24 cellular contexts compared by ENCODE assay signal in genomic region chr5:914174-914573, GRCh38. TPM values are rescaled to one million over a fixed set of nuclear protein-coding genes. Genes with fewer than 3 reads are reported as not detected.
DNase-seq lines count a peak whose midpoint lies in the region; ATAC-seq, FAIRE-seq and TF ChIP-seq lines count a peak whose summit lies in the region.
"Had no signal": no experiment of that assay in that cellular context is flagged by ENCODE, and none has a peak within 500 bp of the region (broad histone marks: within the 10 kb centered on the region; RNA-seq: fewer than 3 reads in every experiment).

No MANE protein-coding gene starts in this region.

- H3K27ac ChIP-seq in RWPE1 (peak overlapping the region; percentile 92), endothelial cell of umbilical vein (ENCODE audit: insufficient read depth, low read depth, low read length) (peak overlapping the region; percentile 81), SJCRH30 (no peak overlapping the region)
- H3K27ac ChIP-seq: PC-9 had no signal

- no peaks in the 10 kb centered on the region for H4K20me1 ChIP-seq in endothelial cell of umbilical vein (replicated peaks; ENCODE audit: control insufficient read depth, extremely low read depth, insufficient read depth, low read length)

- H3K27ac Mint-ChIP-seq in stimulated activated effector memory CD8-positive, alpha-beta T cell treated with anti-CD3 and anti-CD28 coated beads, Interleukin-12 subunit alpha, Interleukin-12 subunit beta, amount 100 ng/mL, for 72 hours: peak overlapping the region; percentile 61

- no peaks in the 10 kb centered on the region for H3K9me1 ChIP-seq in endothelial cell of umbilical vein (replicated peaks; ENCODE audit: control insufficient read depth, extremely low read depth, insufficient read depth, low read length)

- intact Hi-C loops in endothelial cell of umbilical vein (cut with micrococcal nuclease): no loop called here

- peak; percentile 60 for DNase-seq in activated effector memory CD4-positive, alpha-beta T cell treated with anti-CD3 and anti-CD28 coated beads, Interleukin-2, amount 50 U/mL, for 16 hours
- no peak for DNase-seq in activated effector memory CD4-positive, alpha-beta T cell treated with Interleukin-2 at 50 U/mL for 16 hours
- DNase-seq in RWPE1 (ENCODE audit: low spot score) (no peak), endothelial cell of umbilical vein (ENCODE audit: low read depth, low spot score) (no peak), SJCRH30 (no peak)
- DNase-seq in stimulated activated effector memory CD8-positive, alpha-beta T cell treated with anti-CD3 and anti-CD28 coated beads, Interleukin-12 subunit alpha, Interleukin-12 subunit beta, amount 100 ng/mL, for 72 hours (ENCODE audit: low spot score in 2 of 2): no peak
- DNase-seq: 8988T; ACHN; DMS153; DND-41; Karpas-422; NCI-H1092 treated with DMSO at 0.1 percent for 48 hours; NCI-H1436; NCI-H187; NCI-H446; NCI-H526; NCI-H82; NK-92 treated with Interleukin-12 subunit alpha and Interleukin-12 subunit beta, amount 100 ng/mL, for 24 hours; PC-9; Right ventricle myocardium superior had no signal

- H3K4me1 ChIP-seq in endothelial cell of umbilical vein (ENCODE audit: control insufficient read depth, extremely low read depth, insufficient read depth, low read length) (peaks cover 4% of the 10 kb centered on the region), SJCRH30 (peaks cover 1% of the 10 kb centered on the region; the same call in 1 of the 2 replicates)

- no peak overlapping the region for H3K4me3 ChIP-seq in endothelial cell of umbilical vein (replicated peaks in 1 of 3; ENCODE audit: insufficient read depth in 1 of 3, low read depth in 1 of 3, low read length in 3 of 3)
- no peak overlapping the region for H3K4me3 ChIP-seq in SJCRH30
- H3K4me3 ChIP-seq: PC-9 had no signal

- H3K4me2 ChIP-seq in endothelial cell of umbilical vein (ENCODE audit: insufficient read depth, low read length): no peak overlapping the region
- H3K4me2 ChIP-seq: PC-9 had no signal

- peaks cover 32% of the 10 kb centered on the region for H3K36me3 Mint-ChIP-seq in stimulated activated effector memory CD8-positive, alpha-beta T cell treated with anti-CD3 and anti-CD28 coated beads, Interleukin-12 subunit alpha, Interleukin-12 subunit beta, amount 100 ng/mL, for 72 hours

- H3K9me3 ChIP-seq in endothelial cell of umbilical vein (replicated peaks; ENCODE audit: control insufficient read depth, insufficient read depth, low read length) (no peaks in the 10 kb centered on the region), SJCRH30 (replicated peaks) (no peaks in the 10 kb centered on the region)

- H3K4me1 Mint-ChIP-seq in stimulated activated effector memory CD8-positive, alpha-beta T cell treated with anti-CD3 and anti-CD28 coated beads, Interleukin-12 subunit alpha, Interleukin-12 subunit beta, amount 100 ng/mL, for 72 hours: peaks cover 15% of the 10 kb centered on the region

- H3K36me3 ChIP-seq in endothelial cell of umbilical vein (ENCODE audit: control insufficient read depth in 2 of 2, extremely low read depth in 1 of 2, insufficient read depth in 2 of 2, low read length in 2 of 2) (peaks cover 0 to 8% of the 10 kb centered on the region in 2 experiments), SJCRH30 (0 out of 2 replicates have a peak, but pooled peaks cover 3% of the 10 kb centered on the region)

- no peaks in the 10 kb centered on the region for H3K79me2 ChIP-seq in endothelial cell of umbilical vein (ENCODE audit: control insufficient read depth, insufficient read depth, low read length)

- H2AFZ ChIP-seq in endothelial cell of umbilical vein (ENCODE audit: low read depth, low read length): no peak overlapping the region
- H2AFZ ChIP-seq: PC-9 had no signal

- no peaks in the 10 kb centered on the region for H3K9me3 Mint-ChIP-seq in stimulated activated effector memory CD8-positive, alpha-beta T cell treated with anti-CD3 and anti-CD28 coated beads, Interleukin-12 subunit alpha, Interleukin-12 subunit beta, amount 100 ng/mL, for 72 hours

- no TSS peak for BruUV-seq in endothelial cell of umbilical vein (replicated peaks; lab: Mats Ljungman, UMichigan)

- POLR2A ChIA-PET in RWPE1 (lab: Yijun Ruan, JAX; ENCODE audit: low non-redundant PET): no interaction called here
- POLR2A ChIA-PET in endothelial cell of umbilical vein (lab: Charles Lee): no interaction called here

- no peak for FAIRE-seq in endothelial cell of umbilical vein (lab: Jason Lieb, UNC)
- FAIRE-seq: GM19239, HepG2 had no signal

- H3K27me3 ChIP-seq in endothelial cell of umbilical vein (ENCODE audit: control insufficient read depth in 2 of 2, insufficient read depth in 2 of 2, low read length in 2 of 2): no peaks in the 10 kb centered on the region
- no peaks in the 10 kb centered on the region for H3K27me3 ChIP-seq in SJCRH30

- no peak overlapping the region for H3K9ac ChIP-seq in endothelial cell of umbilical vein (replicated peaks; ENCODE audit: extremely low read depth, insufficient read depth, low read length)

- CTCF ChIA-PET in RWPE1 (lab: Yijun Ruan, JAX): interaction anchor here (0.6 to 1.4 kb wide), 4 partner anchors 10 to 440 kb away, joined by 3 to 7 read pairs (median 5); no protein-coding TSS in a partner anchor
- CTCF ChIA-PET in endothelial cell of umbilical vein (lab: Charles Lee): no interaction called here

- TF ChIP-seq CTCF in RWPE1 (conservative IDR thresholded peaks at IDR 0.05; ENCODE audit: low read depth) (no peak), endothelial cell of umbilical vein (IDR thresholded peaks at IDR 0.05; ENCODE audit: extremely low read depth in 1 of 2, insufficient read depth in 1 of 2, low read depth in 1 of 2, low read length in 2 of 2) (no peak)

- H3K4me3 Mint-ChIP-seq in stimulated activated effector memory CD8-positive, alpha-beta T cell treated with anti-CD3 and anti-CD28 coated beads, Interleukin-12 subunit alpha, Interleukin-12 subunit beta, amount 100 ng/mL, for 72 hours: no peak overlapping the region

- TF ChIP-seq POLR2A in endothelial cell of umbilical vein (IDR thresholded peaks at IDR 0.05; ENCODE audit: low read depth, low read length): no peak

- ATAC-seq in stimulated activated effector memory CD8-positive, alpha-beta T cell treated with anti-CD3 and anti-CD28 coated beads, Interleukin-12 subunit alpha, Interleukin-12 subunit beta, amount 100 ng/mL, for 72 hours: no peak
- ATAC-seq in HG03469 (IDR thresholded peaks at IDR 0.05; ENCODE audit: unreplicated experiment): no peak
- ATAC-seq: HCT116, HepG2 had no signal

- dilution Hi-C loops in endothelial cell of umbilical vein (cut with MboI; ENCODE audit: extremely low pct_ligation_motif_present, low sequenced_read_pairs): no loop called here

TF ChIP-seq in endothelial cell of umbilical vein, 7 proteins besides CTCF, POLR2A, EP300 and RAD21:
- TF ChIP-seq GATA2 (IDR thresholded peaks at IDR 0.05; ENCODE audit: insufficient read depth, insufficient read length, low read depth, low read length): no peak
- TF ChIP-seq MYC (IDR thresholded peaks at IDR 0.05; ENCODE audit: low read depth, low read length): no peak
- no peak for TF ChIP-seq FOS (IDR thresholded peaks at IDR 0.05; ENCODE audit: borderline replicate concordance, insufficient read depth, low read length)
- TF ChIP-seq MAX (IDR thresholded peaks at IDR 0.05; ENCODE audit: insufficient read depth, insufficient read length): no peak
- no peak for TF ChIP-seq EZH2 (IDR thresholded peaks at IDR 0.05; ENCODE audit: borderline replicate concordance, low read depth, low read length, severe bottlenecking)
- TF ChIP-seq JUN (IDR thresholded peaks at IDR 0.05; ENCODE audit: borderline replicate concordance, insufficient read depth, insufficient read length, low read depth): no peak
- no peak for TF ChIP-seq POLR2AphosphoS5 (IDR thresholded peaks at IDR 0.05; ENCODE audit: insufficient read depth, low read depth, low read length)
TF ChIP-seq in endothelial cell of umbilical vein: peak in this region for 0.

RNA-seq across cellular contexts. Expression of gene TRIP13, which starts 21.5 kb away (rescaled TPM):
- total RNA-seq in endothelial cell of umbilical vein: 32.9 and 39.0 TPM in 2 replicates
- 14.9 and 17.4 TPM in 2 replicates for polyA plus RNA-seq in endothelial cell of umbilical vein
- 24.9 and 27.5 TPM in 2 replicates for polyA plus RNA-seq in endothelial cell of umbilical vein (2011; cell fraction: cytosol; rRNA removed)
- polyA plus RNA-seq in endothelial cell of umbilical vein (2011; cell fraction: nucleus; rRNA removed): 22.6 and 26.0 TPM in 2 replicates
- 15.6 and 37.0 TPM in 2 replicates for polyA plus RNA-seq in endothelial cell of umbilical vein (2012)
- polyA minus RNA-seq in endothelial cell of umbilical vein: 20.8 and 24.2 TPM in 2 replicates
- 51.3 TPM for polyA minus RNA-seq in endothelial cell of umbilical vein (2011; cell fraction: cytosol; rRNA and poly(A)+ RNA removed)
- polyA minus RNA-seq in endothelial cell of umbilical vein (2011; cell fraction: nucleus; rRNA and poly(A)+ RNA removed): 8.2 and 13.0 TPM in 2 replicates
- total RNA-seq in SJCRH30 (2014; rRNA removed; shearing (Covaris generic)): 44.7 and 47.5 TPM in 2 replicates

RNA-seq across cellular contexts. Expression of gene BRD9, which starts 21.6 kb away (rescaled TPM):
- 58.5 and 67.6 TPM in 2 replicates for total RNA-seq in endothelial cell of umbilical vein
- polyA plus RNA-seq in endothelial cell of umbilical vein: 14.7 and 17.6 TPM in 2 replicates
- polyA plus RNA-seq in endothelial cell of umbilical vein (2011; cell fraction: cytosol; rRNA removed): 16.4 and 17.2 TPM in 2 replicates
- polyA plus RNA-seq in endothelial cell of umbilical vein (2011; cell fraction: nucleus; rRNA removed): 75.4 and 76.8 TPM in 2 replicates
- 32.8 and 37.0 TPM in 2 replicates for polyA plus RNA-seq in endothelial cell of umbilical vein (2012)
- polyA minus RNA-seq in endothelial cell of umbilical vein: 24.6 and 29.8 TPM in 2 replicates
- polyA minus RNA-seq in endothelial cell of umbilical vein (2011; cell fraction: cytosol; rRNA and poly(A)+ RNA removed): 27.5 TPM
- polyA minus RNA-seq in endothelial cell of umbilical vein (2011; cell fraction: nucleus; rRNA and poly(A)+ RNA removed): 35.2 and 41.8 TPM in 2 replicates
- total RNA-seq in SJCRH30 (2014; rRNA removed; shearing (Covaris generic)): 16.9 and 19.9 TPM in 2 replicates
